Comparison of ENCODE assay signal across 1 cellular context in genomic region chr1:117271959-117272358, GRCh38.
TF ChIP-seq lines count a peak whose summit lies in the region.

No MANE protein-coding gene starts in this region.

TF ChIP-seq in H1, 55 proteins besides CTCF, POLR2A, EP300 and RAD21 (continued from another document):
- TF ChIP-seq, protein P1, sequence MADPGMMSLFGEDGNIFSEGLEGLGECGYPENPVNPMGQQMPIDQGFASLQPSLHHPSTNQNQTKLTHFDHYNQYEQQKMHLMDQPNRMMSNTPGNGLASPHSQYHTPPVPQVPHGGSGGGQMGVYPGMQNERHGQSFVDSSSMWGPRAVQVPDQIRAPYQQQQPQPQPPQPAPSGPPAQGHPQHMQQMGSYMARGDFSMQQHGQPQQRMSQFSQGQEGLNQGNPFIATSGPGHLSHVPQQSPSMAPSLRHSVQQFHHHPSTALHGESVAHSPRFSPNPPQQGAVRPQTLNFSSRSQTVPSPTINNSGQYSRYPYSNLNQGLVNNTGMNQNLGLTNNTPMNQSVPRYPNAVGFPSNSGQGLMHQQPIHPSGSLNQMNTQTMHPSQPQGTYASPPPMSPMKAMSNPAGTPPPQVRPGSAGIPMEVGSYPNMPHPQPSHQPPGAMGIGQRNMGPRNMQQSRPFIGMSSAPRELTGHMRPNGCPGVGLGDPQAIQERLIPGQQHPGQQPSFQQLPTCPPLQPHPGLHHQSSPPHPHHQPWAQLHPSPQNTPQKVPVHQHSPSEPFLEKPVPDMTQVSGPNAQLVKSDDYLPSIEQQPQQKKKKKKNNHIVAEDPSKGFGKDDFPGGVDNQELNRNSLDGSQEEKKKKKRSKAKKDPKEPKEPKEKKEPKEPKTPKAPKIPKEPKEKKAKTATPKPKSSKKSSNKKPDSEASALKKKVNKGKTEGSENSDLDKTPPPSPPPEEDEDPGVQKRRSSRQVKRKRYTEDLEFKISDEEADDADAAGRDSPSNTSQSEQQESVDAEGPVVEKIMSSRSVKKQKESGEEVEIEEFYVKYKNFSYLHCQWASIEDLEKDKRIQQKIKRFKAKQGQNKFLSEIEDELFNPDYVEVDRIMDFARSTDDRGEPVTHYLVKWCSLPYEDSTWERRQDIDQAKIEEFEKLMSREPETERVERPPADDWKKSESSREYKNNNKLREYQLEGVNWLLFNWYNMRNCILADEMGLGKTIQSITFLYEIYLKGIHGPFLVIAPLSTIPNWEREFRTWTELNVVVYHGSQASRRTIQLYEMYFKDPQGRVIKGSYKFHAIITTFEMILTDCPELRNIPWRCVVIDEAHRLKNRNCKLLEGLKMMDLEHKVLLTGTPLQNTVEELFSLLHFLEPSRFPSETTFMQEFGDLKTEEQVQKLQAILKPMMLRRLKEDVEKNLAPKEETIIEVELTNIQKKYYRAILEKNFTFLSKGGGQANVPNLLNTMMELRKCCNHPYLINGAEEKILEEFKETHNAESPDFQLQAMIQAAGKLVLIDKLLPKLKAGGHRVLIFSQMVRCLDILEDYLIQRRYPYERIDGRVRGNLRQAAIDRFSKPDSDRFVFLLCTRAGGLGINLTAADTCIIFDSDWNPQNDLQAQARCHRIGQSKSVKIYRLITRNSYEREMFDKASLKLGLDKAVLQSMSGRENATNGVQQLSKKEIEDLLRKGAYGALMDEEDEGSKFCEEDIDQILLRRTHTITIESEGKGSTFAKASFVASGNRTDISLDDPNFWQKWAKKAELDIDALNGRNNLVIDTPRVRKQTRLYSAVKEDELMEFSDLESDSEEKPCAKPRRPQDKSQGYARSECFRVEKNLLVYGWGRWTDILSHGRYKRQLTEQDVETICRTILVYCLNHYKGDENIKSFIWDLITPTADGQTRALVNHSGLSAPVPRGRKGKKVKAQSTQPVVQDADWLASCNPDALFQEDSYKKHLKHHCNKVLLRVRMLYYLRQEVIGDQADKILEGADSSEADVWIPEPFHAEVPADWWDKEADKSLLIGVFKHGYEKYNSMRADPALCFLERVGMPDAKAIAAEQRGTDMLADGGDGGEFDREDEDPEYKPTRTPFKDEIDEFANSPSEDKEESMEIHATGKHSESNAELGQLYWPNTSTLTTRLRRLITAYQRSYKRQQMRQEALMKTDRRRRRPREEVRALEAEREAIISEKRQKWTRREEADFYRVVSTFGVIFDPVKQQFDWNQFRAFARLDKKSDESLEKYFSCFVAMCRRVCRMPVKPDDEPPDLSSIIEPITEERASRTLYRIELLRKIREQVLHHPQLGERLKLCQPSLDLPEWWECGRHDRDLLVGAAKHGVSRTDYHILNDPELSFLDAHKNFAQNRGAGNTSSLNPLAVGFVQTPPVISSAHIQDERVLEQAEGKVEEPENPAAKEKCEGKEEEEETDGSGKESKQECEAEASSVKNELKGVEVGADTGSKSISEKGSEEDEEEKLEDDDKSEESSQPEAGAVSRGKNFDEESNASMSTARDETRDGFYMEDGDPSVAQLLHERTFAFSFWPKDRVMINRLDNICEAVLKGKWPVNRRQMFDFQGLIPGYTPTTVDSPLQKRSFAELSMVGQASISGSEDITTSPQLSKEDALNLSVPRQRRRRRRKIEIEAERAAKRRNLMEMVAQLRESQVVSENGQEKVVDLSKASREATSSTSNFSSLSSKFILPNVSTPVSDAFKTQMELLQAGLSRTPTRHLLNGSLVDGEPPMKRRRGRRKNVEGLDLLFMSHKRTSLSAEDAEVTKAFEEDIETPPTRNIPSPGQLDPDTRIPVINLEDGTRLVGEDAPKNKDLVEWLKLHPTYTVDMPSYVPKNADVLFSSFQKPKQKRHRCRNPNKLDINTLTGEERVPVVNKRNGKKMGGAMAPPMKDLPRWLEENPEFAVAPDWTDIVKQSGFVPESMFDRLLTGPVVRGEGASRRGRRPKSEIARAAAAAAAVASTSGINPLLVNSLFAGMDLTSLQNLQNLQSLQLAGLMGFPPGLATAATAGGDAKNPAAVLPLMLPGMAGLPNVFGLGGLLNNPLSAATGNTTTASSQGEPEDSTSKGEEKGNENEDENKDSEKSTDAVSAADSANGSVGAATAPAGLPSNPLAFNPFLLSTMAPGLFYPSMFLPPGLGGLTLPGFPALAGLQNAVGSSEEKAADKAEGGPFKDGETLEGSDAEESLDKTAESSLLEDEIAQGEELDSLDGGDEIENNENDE (IDR thresholded peaks at IDR 0.05; ENCODE audit: insufficient replicate concordance, low read length) = no peak
- TF ChIP-seq NANOG (IDR thresholded peaks at IDR 0.05; ENCODE audit: insufficient read depth, low read depth, low read length, poor library complexity, severe bottlenecking) = no peak
- TF ChIP-seq TCF12 (IDR thresholded peaks at IDR 0.05; ENCODE audit: low read depth, low read length) = no peak
- no peak for TF ChIP-seq MAFK (IDR thresholded peaks at IDR 0.05; ENCODE audit: low read depth, low read length)
- TF ChIP-seq POU5F1 (IDR thresholded peaks at IDR 0.05; ENCODE audit: low read depth, low read length) = no peak
- no peak for TF ChIP-seq CEBPB (IDR thresholded peaks at IDR 0.05; ENCODE audit: low read depth, low read length)
- TF ChIP-seq KDM5A (IDR thresholded peaks at IDR 0.05; ENCODE audit: low read length) = no peak
- no peak for TF ChIP-seq ATF2 (IDR thresholded peaks at IDR 0.05; ENCODE audit: low read length)
- TF ChIP-seq, protein P2, sequence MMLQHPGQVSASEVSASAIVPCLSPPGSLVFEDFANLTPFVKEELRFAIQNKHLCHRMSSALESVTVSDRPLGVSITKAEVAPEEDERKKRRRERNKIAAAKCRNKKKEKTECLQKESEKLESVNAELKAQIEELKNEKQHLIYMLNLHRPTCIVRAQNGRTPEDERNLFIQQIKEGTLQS (IDR thresholded peaks at IDR 0.05; ENCODE audit: insufficient read depth, low read depth, low read length) = no peak
- no peak for TF ChIP-seq KDM1A (IDR thresholded peaks at IDR 0.05; ENCODE audit: borderline replicate concordance, low read length)
TF ChIP-seq in H1: peak in this region for 0.
